In genomic region chr2:196725882-196726281, GRCh38 we compare ENCODE assay signal across 27 cellular contexts.
DNase-seq lines count a peak whose midpoint lies in the region; ATAC-seq and TF ChIP-seq lines count a peak whose summit lies in the region.
"Had no signal": no experiment of that assay in that cellular context is flagged by ENCODE, and none has a peak within 500 bp of the region (broad histone marks: within the 10 kb centered on the region; RNA-seq: fewer than 3 reads in every experiment).

No MANE protein-coding gene starts in this region.

- no peaks in the 10 kb centered on the region for H3K4me1 ChIP-seq in endodermal cell (ENCODE audit: control insufficient read depth, insufficient read depth, low read length)
- H3K4me1 ChIP-seq: heart right ventricle, psoas muscle, SJSA1, stomach had no signal

- no peak overlapping the region for H3K4me3 Mint-ChIP-seq in activated CD4-positive, alpha-beta T cell treated with anti-CD3 and anti-CD28 coated beads for 36 hours
- H3K4me3 Mint-ChIP-seq in endodermal cell: no peak overlapping the region
- H3K4me3 Mint-ChIP-seq: T-cell had no signal

- no peak overlapping the region for H3K27ac Mint-ChIP-seq in activated CD4-positive, alpha-beta T cell treated with anti-CD3 and anti-CD28 coated beads for 36 hours
- peak overlapping the region; percentile 8 for H3K27ac Mint-ChIP-seq in endodermal cell

- peaks cover 23% of the 10 kb centered on the region for H3K36me3 Mint-ChIP-seq in activated CD4-positive, alpha-beta T cell treated with anti-CD3 and anti-CD28 coated beads for 36 hours (ENCODE audit: low read depth)
- peaks cover 42% of the 10 kb centered on the region for H3K36me3 Mint-ChIP-seq in endodermal cell (ENCODE audit: low read depth)
- H3K36me3 Mint-ChIP-seq: T-cell had no signal

- no peaks in the 10 kb centered on the region for H3K9me3 Mint-ChIP-seq in activated CD4-positive, alpha-beta T cell treated with anti-CD3 and anti-CD28 coated beads for 36 hours (ENCODE audit: low read depth)
- H3K9me3 Mint-ChIP-seq in endodermal cell: no peaks in the 10 kb centered on the region
- H3K9me3 Mint-ChIP-seq: T-cell had no signal

- CTCF ChIA-PET in activated CD4-positive, alpha-beta T cell treated with anti-CD3 and anti-CD28 coated beads for 36 hours (lab: Charles Lee): interaction anchor here (0.5 to 1.4 kb wide), 2 partner anchors 10 to 576 kb away, joined by 3 to 4 read pairs; no protein-coding TSS in a partner anchor

- POLR2A ChIA-PET in activated CD4-positive, alpha-beta T cell treated with anti-CD3 and anti-CD28 coated beads for 36 hours (lab: Charles Lee): no interaction called here

- 89% methylated on average over 2 to 4 of the region's 4 CpGs for WGBS in endodermal cell (ENCODE audit: insufficient coverage in 1 of 2, insufficient read length in 1 of 2), 2 experiments

- TF ChIP-seq CTCF in endodermal cell (conservative IDR thresholded peaks at IDR 0.05): no peak

- H3K27me3 ChIP-seq in endodermal cell (ENCODE audit: control insufficient read depth, insufficient read depth, low read length, poor library complexity, severe bottlenecking): no peaks in the 10 kb centered on the region
- H3K27me3 ChIP-seq: body of pancreas, dorsolateral prefrontal cortex, heart right ventricle, neutrophil, SJSA1, stomach, transverse colon had no signal

- H3K4me3 ChIP-seq in endodermal cell (ENCODE audit: low read length): no peak overlapping the region
- H3K4me3 ChIP-seq: body of pancreas, dorsolateral prefrontal cortex, heart right ventricle, psoas muscle, SJSA1, stomach, transverse colon had no signal

- no peak overlapping the region for H3K9ac ChIP-seq in endodermal cell (ENCODE audit: extremely low read depth, low read length, poor library complexity, severe bottlenecking)
- H3K9ac ChIP-seq: KMS-11 had no signal

- peaks cover 46% of the 10 kb centered on the region for H3K36me3 ChIP-seq in endodermal cell (ENCODE audit: control insufficient read depth, insufficient read depth, low read length)
- H3K36me3 ChIP-seq: neutrophil, stomach, transverse colon had no signal

- peak; percentile 65 for ATAC-seq in activated CD4-positive, alpha-beta T cell treated with anti-CD3 and anti-CD28 coated beads for 36 hours
- ATAC-seq in GM19035 (IDR thresholded peaks at IDR 0.05; ENCODE audit: unreplicated experiment) (peak; percentile 76), HG03039 (IDR thresholded peaks at IDR 0.05; ENCODE audit: unreplicated experiment) (peak; percentile 53), HG03342 (IDR thresholded peaks at IDR 0.05; ENCODE audit: unreplicated experiment) (no peak)
- ATAC-seq: body of pancreas, HCT116, heart right ventricle, psoas muscle had no signal

- no peak for DNase-seq in activated CD4-positive, alpha-beta T cell treated with anti-CD3 and anti-CD28 coated beads for 36 hours
- DNase-seq in activated CD4-positive, alpha-beta T cell treated with anti-CD3 and anti-CD28 coated beads, Interleukin-2, amount 50 U/mL, for 1 hour: no peak
- DNase-seq in endodermal cell (no peak), activated gamma-delta T cell (lab: John Stamatoyannopoulos, UW) (no peak), NCI-H226 (no peak)
- DNase-seq: activated CD4-positive, alpha-beta T cell treated with anti-CD3 and anti-CD28 coated beads for 1 hour; activated CD8-positive, alpha-beta memory T cell treated with anti-CD3 and anti-CD28 coated beads, Interleukin-2, amount 50 U/mL, for 4 hours; body of pancreas; cerebellar nuclear complex; DMS153; dorsolateral prefrontal cortex; heart right ventricle; mammary epithelial cell; NCI-H1694; NCI-H524; psoas muscle; stomach; T-cell; transverse colon had no signal

- no peaks in the 10 kb centered on the region for H3K9me3 ChIP-seq in endodermal cell (ENCODE audit: control insufficient read depth, low read length)
- H3K9me3 ChIP-seq: body of pancreas, heart right ventricle, neutrophil, psoas muscle, SJSA1, stomach, transverse colon had no signal

- no peak overlapping the region for H3K27ac ChIP-seq in endodermal cell (ENCODE audit: low read depth, low read length)
- H3K27ac ChIP-seq: body of pancreas, dorsolateral prefrontal cortex, epithelial cell of prostate, heart right ventricle, KMS-11, neutrophil, psoas muscle, SJSA1, stomach, transverse colon had no signal

- H3K27me3 Mint-ChIP-seq in activated CD4-positive, alpha-beta T cell treated with anti-CD3 and anti-CD28 coated beads for 36 hours: no peaks in the 10 kb centered on the region
- no peaks in the 10 kb centered on the region for H3K27me3 Mint-ChIP-seq in endodermal cell (ENCODE audit: insufficient read depth)
- H3K27me3 Mint-ChIP-seq: T-cell had no signal

- intact Hi-C loops in activated CD4-positive, alpha-beta T cell treated with anti-CD3 and anti-CD28 coated beads for 36 hours (cut with DNase I, micrococcal nuclease): no loop called here

- peaks cover 3% of the 10 kb centered on the region for H3K4me1 Mint-ChIP-seq in activated CD4-positive, alpha-beta T cell treated with anti-CD3 and anti-CD28 coated beads for 36 hours
- peaks cover 9% of the 10 kb centered on the region for H3K4me1 Mint-ChIP-seq in endodermal cell
